ENCODE assay signal across 1 cellular context in the genomic region with DNA sequence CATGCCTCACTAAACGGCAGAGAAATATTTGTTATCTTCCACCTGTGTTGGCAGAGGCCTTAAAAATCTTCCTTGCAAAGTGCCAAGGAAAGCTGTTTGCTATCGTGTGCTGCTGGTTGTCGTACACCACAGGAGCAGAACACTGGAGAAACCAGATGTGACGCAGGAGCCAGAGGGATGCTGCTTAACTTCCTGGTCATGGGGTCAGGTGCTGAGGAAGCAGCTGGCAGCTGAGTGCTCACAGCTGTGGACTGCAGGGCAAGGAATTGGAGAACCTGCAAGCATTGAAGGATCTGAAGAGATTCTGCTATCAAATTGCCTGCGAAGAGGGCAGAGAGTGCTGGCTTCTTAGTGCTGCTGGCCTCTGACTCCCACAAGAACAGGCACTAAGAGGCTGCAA.
TF ChIP-seq lines count a peak whose summit lies in the region.

No MANE protein-coding gene starts in this region.

TF ChIP-seq in HepG2, 621 proteins besides CTCF, POLR2A, EP300 and RAD21 (continued from another document):
- TF ChIP-seq, protein P1, sequence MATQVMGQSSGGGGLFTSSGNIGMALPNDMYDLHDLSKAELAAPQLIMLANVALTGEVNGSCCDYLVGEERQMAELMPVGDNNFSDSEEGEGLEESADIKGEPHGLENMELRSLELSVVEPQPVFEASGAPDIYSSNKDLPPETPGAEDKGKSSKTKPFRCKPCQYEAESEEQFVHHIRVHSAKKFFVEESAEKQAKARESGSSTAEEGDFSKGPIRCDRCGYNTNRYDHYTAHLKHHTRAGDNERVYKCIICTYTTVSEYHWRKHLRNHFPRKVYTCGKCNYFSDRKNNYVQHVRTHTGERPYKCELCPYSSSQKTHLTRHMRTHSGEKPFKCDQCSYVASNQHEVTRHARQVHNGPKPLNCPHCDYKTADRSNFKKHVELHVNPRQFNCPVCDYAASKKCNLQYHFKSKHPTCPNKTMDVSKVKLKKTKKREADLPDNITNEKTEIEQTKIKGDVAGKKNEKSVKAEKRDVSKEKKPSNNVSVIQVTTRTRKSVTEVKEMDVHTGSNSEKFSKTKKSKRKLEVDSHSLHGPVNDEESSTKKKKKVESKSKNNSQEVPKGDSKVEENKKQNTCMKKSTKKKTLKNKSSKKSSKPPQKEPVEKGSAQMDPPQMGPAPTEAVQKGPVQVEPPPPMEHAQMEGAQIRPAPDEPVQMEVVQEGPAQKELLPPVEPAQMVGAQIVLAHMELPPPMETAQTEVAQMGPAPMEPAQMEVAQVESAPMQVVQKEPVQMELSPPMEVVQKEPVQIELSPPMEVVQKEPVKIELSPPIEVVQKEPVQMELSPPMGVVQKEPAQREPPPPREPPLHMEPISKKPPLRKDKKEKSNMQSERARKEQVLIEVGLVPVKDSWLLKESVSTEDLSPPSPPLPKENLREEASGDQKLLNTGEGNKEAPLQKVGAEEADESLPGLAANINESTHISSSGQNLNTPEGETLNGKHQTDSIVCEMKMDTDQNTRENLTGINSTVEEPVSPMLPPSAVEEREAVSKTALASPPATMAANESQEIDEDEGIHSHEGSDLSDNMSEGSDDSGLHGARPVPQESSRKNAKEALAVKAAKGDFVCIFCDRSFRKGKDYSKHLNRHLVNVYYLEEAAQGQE (IDR thresholded peaks at IDR 0.05; ENCODE audit: borderline replicate concordance in 1 of 2, low read depth in 1 of 2, low read length in 2 of 2): no peak
- TF ChIP-seq ZNF616 (CRISPR knock-in tag; IDR thresholded peaks at IDR 0.05; ENCODE audit: low read depth) (no peak), SALL2 (CRISPR knock-in tag; IDR thresholded peaks at IDR 0.05) (no peak), PRPF4 (IDR thresholded peaks at IDR 0.05; ENCODE audit: low read depth, low read length, poor library complexity, severe bottlenecking) (no peak), ZNF773 (CRISPR knock-in tag; IDR thresholded peaks at IDR 0.05; ENCODE audit: borderline replicate concordance) (no peak), ZNF530 (CRISPR knock-in tag; IDR thresholded peaks at IDR 0.05; ENCODE audit: low read depth) (no peak), RCOR2 (CRISPR knock-in tag; IDR thresholded peaks at IDR 0.05) (no peak), MBD4 (IDR thresholded peaks at IDR 0.05; ENCODE audit: borderline replicate concordance, low read length) (no peak), TSC22D2 (CRISPR knock-in tag; IDR thresholded peaks at IDR 0.05; ENCODE audit: borderline replicate concordance) (no peak), HMG20B (CRISPR knock-in tag; conservative IDR thresholded peaks at IDR 0.05) (no peak), FOXA3 (CRISPR knock-in tag; IDR thresholded peaks at IDR 0.05) (no peak), ZNF605 (CRISPR knock-in tag; IDR thresholded peaks at IDR 0.05) (no peak), NFE2 (CRISPR knock-in tag; IDR thresholded peaks at IDR 0.05) (no peak), POGZ (CRISPR knock-in tag; IDR thresholded peaks at IDR 0.05) (no peak)
- TF ChIP-seq, protein P2, sequence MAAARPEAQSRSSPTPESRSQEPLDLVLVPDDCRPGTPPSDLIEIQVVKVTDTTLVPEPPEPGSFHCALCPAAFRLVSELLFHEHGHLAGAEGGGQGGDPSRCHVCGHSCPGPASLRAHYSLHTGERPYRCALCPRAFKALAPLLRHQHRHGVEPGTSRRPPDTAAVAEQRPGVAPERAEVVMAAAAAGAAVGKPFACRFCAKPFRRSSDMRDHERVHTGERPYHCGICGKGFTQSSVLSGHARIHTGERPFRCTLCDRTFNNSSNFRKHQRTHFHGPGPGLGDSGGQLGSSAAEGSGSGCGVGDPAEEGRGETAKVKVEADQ (CRISPR knock-in tag; IDR thresholded peaks at IDR 0.05; ENCODE audit: borderline replicate concordance): no peak
- TF ChIP-seq, protein P3, sequence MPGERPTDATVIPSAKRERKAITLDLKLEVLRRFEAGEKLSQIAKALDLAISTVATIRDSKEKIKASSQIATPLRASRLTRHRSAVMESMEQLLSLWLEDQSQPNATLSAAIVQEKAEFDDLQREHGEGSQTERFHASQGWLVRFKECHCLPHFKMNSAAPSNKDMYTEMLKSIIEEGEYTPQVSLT (CRISPR knock-in tag; IDR thresholded peaks at IDR 0.05; ENCODE audit: borderline replicate concordance, low read depth): no peak
- TF ChIP-seq, protein P4, sequence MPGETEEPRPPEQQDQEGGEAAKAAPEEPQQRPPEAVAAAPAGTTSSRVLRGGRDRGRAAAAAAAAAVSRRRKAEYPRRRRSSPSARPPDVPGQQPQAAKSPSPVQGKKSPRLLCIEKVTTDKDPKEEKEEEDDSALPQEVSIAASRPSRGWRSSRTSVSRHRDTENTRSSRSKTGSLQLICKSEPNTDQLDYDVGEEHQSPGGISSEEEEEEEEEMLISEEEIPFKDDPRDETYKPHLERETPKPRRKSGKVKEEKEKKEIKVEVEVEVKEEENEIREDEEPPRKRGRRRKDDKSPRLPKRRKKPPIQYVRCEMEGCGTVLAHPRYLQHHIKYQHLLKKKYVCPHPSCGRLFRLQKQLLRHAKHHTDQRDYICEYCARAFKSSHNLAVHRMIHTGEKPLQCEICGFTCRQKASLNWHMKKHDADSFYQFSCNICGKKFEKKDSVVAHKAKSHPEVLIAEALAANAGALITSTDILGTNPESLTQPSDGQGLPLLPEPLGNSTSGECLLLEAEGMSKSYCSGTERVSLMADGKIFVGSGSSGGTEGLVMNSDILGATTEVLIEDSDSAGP (CRISPR knock-in tag; IDR thresholded peaks at IDR 0.05; ENCODE audit: borderline replicate concordance): no peak
- TF ChIP-seq, protein P5, sequence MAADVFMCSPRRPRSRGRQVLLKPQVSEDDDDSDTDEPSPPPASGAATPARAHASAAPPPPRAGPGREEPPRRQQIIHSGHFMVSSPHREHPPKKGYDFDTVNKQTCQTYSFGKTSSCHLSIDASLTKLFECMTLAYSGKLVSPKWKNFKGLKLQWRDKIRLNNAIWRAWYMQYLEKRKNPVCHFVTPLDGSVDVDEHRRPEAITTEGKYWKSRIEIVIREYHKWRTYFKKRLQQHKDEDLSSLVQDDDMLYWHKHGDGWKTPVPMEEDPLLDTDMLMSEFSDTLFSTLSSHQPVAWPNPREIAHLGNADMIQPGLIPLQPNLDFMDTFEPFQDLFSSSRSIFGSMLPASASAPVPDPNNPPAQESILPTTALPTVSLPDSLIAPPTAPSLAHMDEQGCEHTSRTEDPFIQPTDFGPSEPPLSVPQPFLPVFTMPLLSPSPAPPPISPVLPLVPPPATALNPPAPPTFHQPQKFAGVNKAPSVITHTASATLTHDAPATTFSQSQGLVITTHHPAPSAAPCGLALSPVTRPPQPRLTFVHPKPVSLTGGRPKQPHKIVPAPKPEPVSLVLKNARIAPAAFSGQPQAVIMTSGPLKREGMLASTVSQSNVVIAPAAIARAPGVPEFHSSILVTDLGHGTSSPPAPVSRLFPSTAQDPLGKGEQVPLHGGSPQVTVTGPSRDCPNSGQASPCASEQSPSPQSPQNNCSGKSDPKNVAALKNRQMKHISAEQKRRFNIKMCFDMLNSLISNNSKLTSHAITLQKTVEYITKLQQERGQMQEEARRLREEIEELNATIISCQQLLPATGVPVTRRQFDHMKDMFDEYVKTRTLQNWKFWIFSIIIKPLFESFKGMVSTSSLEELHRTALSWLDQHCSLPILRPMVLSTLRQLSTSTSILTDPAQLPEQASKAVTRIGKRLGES (CRISPR knock-in tag; IDR thresholded peaks at IDR 0.05; ENCODE audit: borderline replicate concordance): no peak
